ENCODE assay signal across 30 cellular contexts in the genomic region with DNA sequence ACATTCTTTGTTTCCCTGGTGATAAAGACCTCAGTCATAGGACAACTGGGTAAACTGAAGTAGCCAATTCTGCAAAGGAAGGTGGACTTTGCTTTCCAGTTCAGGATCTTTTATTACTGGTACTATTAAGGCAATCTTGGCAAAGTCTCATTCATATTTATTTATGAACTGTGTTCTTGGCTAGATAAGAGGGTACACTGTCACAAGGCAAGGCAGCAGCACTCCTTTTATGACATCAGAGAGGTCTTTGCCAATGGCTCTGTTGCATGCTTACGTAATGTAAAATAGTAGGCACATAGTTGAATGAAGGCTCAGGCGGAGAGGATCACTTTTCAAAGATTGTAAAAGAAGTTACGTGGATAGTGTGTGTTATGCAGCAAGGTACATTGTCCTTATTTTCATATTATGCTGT.
A peak's percentile ranks its signal among the peaks of the same experiment; 100 is the strongest.
DNase-seq lines count a peak whose midpoint lies in the region; ATAC-seq and TF ChIP-seq lines count a peak whose summit lies in the region.
"Had no signal": no experiment of that assay in that cellular context is flagged by ENCODE, and none has a peak within 500 bp of the region (broad histone marks: within the 10 kb centered on the region; RNA-seq: fewer than 3 reads in every experiment).

No MANE protein-coding gene starts in this region.

- H3K27me3 ChIP-seq in heart left ventricle (no peaks in the 10 kb centered on the region), right atrium auricular region (no peaks in the 10 kb centered on the region), left ventricle myocardium inferior (ENCODE audit: low read depth) (no peaks in the 10 kb centered on the region), neuron (ENCODE audit: insufficient read depth, low read length) (no peaks in the 10 kb centered on the region)
- H3K27me3 ChIP-seq: ascending aorta, esophagus muscularis mucosa, SJCRH30 had no signal

- peak in 2 of 5 donors; percentile 22 to 31 for DNase-seq in heart left ventricle
- DNase-seq in right atrium auricular region (ENCODE audit: low spot score) = no peak
- DNase-seq in left ventricle myocardium inferior = no peak
- no peak for DNase-seq in NCI-H526 treated with DMSO at 0.1 percent for 48 hours (lab: John Stamatoyannopoulos, UW)
- DNase-seq in NCI-H2107 treated with DMSO at 0.1 percent for 48 hours (lab: John Stamatoyannopoulos, UW; ENCODE audit: unreplicated experiment) = no peak
- no peak for DNase-seq in T-helper 1 cell
- DNase-seq: activated CD4-positive, alpha-beta T cell treated with anti-CD3 and anti-CD28 coated beads for 4 hours; activated effector memory CD4-positive, alpha-beta T cell treated with Interleukin-2 at 50 U/mL for 16 hours; activated naive CD8-positive, alpha-beta T cell treated with anti-CD3 and anti-CD28 coated beads, Interleukin-2, amount 10 ng/mL, durations not matched to agents 7 days and 5 days; central memory CD4-positive, alpha-beta T cell; foreskin melanocyte; GM23248; hippocampal formation; Kasumi-1; mesendoderm; naive thymus-derived CD4-positive, alpha-beta T cell; NCI-H1436 treated with DMSO at 0.1 percent for 48 hours; NCI-H2107; NCI-H446; NCI-H774; SJCRH30; stimulated activated naive CD4-positive, alpha-beta T cell treated with Interleukin-2 at 50 U/mL for 16 hours; T1000; WERI-Rb-1 had no signal

- 48 to 66% (median 53%) methylated on average over 3 of the region's 3 CpGs for WGBS in heart left ventricle, 4 donors

- TF ChIP-seq POLR2A in heart left ventricle (IDR thresholded peaks at IDR 0.05) = no peak

- H3K4me1 ChIP-seq in heart left ventricle (peaks cover 0 to 2% (median 0%) of the 10 kb centered on the region in 12 donors), right atrium auricular region (no peaks in the 10 kb centered on the region), left ventricle myocardium inferior (peaks cover 3% of the 10 kb centered on the region), neuron (ENCODE audit: insufficient read depth, low read length) (no peaks in the 10 kb centered on the region)
- H3K4me1 ChIP-seq: ascending aorta, SJCRH30 had no signal

- H3K27ac ChIP-seq in heart left ventricle = peak overlapping the region in 3 of 12 donors; percentile 25 to 75 (median 60)
- no peak overlapping the region for H3K27ac ChIP-seq in right atrium auricular region
- peak overlapping the region; percentile 50 for H3K27ac ChIP-seq in left ventricle myocardium inferior (replicated peaks)
- H3K27ac ChIP-seq: ascending aorta, esophagus muscularis mucosa, GM23248, SJCRH30, skin epidermis, WERI-Rb-1 had no signal

- no peak overlapping the region for H3K4me3 ChIP-seq in heart left ventricle
- H3K4me3 ChIP-seq in right atrium auricular region = no peak overlapping the region
- H3K4me3 ChIP-seq in left ventricle myocardium inferior = no peak overlapping the region
- no peak overlapping the region for H3K4me3 ChIP-seq in neuron (ENCODE audit: low read length)
- H3K4me3 ChIP-seq: ascending aorta, esophagus muscularis mucosa, GM23248, SJCRH30, skin epidermis had no signal

- peak; percentile 90 to 98 (median 94) for ATAC-seq in heart left ventricle
- no peak for ATAC-seq in GM18498 (IDR thresholded peaks at IDR 0.05; ENCODE audit: unreplicated experiment)
- ATAC-seq: left lobe of liver; naive thymus-derived CD4-positive, alpha-beta T cell had no signal

- H2AFZ ChIP-seq in neuron (ENCODE audit: low read depth, low read length) = peak overlapping the region; percentile 19
- H2AFZ ChIP-seq: GM23248 had no signal

- H3K9me3 ChIP-seq in heart left ventricle (peaks cover 0 to 18% (median 9%) of the 10 kb centered on the region in 12 donors), right atrium auricular region (no peaks in the 10 kb centered on the region), left ventricle myocardium inferior (replicated peaks) (peaks cover 12% of the 10 kb centered on the region), neuron (ENCODE audit: low read length) (no peaks in the 10 kb centered on the region)

- TF ChIP-seq CTCF in heart left ventricle (IDR thresholded peaks at IDR 0.05) = no peak
- no peak for TF ChIP-seq CTCF in right atrium auricular region (IDR thresholded peaks at IDR 0.05)
- TF ChIP-seq CTCF in left ventricle myocardium inferior (IDR thresholded peaks at IDR 0.05; ENCODE audit: borderline replicate concordance) = no peak

- intact Hi-C loops in heart left ventricle (cut with DNase I) = loop anchor here in 1 of 10 donors (1.0 kb wide), 2 partner anchors 31 to 52 kb away; no protein-coding TSS in a partner anchor
- intact Hi-C loops in left ventricle myocardium inferior (cut with micrococcal nuclease) = no loop called here

- no peaks in the 10 kb centered on the region for H3K36me3 ChIP-seq in heart left ventricle
- no peaks in the 10 kb centered on the region for H3K36me3 ChIP-seq in right atrium auricular region
- H3K36me3 ChIP-seq in left ventricle myocardium inferior = no peaks in the 10 kb centered on the region
- no peaks in the 10 kb centered on the region for H3K36me3 ChIP-seq in neuron (ENCODE audit: insufficient read depth, low read length)
- H3K36me3 ChIP-seq: ascending aorta, esophagus muscularis mucosa, SJCRH30, WERI-Rb-1 had no signal
